In the genomic region with DNA sequence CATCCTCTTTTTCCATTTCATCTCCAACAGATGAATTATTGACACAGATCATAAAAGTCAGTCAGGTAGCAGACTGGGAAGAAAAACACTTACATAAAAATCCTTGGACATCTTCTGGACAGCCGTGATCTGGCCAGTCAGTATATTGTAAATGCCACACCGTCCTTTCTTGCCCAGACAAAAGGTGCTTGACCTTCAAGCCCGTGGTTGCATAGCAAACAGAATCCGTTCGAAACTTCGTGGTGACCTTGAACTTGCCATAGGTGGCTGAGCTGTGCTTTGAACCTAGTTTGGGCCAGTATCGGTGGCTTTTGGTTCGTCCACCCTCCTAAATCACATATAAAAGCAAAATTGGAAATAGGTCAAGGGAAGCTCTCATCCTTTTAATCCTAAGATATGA, we compare ENCODE assay signal across 22 cellular contexts.
A peak's percentile ranks its signal among the peaks of the same experiment; 100 is the strongest.
DNase-seq lines count a peak whose midpoint lies in the region; ATAC-seq, FAIRE-seq and TF ChIP-seq lines count a peak whose summit lies in the region.
"Had no signal": no experiment of that assay in that cellular context is flagged by ENCODE, and none has a peak within 500 bp of the region (broad histone marks: within the 10 kb centered on the region; RNA-seq: fewer than 3 reads in every experiment).

No MANE protein-coding gene starts in this region.

- no peaks in the 10 kb centered on the region for H3K27me3 Mint-ChIP-seq in mesothelial cell of epicardium (ENCODE audit: low read depth)

- H3K27me3 ChIP-seq in HepG2 (ENCODE audit: control insufficient read depth in 1 of 2, insufficient read depth in 2 of 2, low read length in 2 of 2) (no peaks in the 10 kb centered on the region), right lobe of liver (no peaks in the 10 kb centered on the region), trophoblast cell (ENCODE audit: insufficient read depth, low read length) (no peaks in the 10 kb centered on the region), gastrocnemius medialis (no peaks in the 10 kb centered on the region)
- H3K27me3 ChIP-seq: BLaER1 treated with 17β-estradiol and CSF1 and Interleukin-3, amounts not matched to agents 10 nM and 100 nM had no signal

- H3K18ac ChIP-seq in trophoblast cell (ENCODE audit: low read length) = no peak overlapping the region

- H3K4me3 ChIP-seq in HepG2 (replicated peaks in 1 of 3; ENCODE audit: insufficient read depth in 1 of 3, low read depth in 2 of 3, low read length in 3 of 3) (no peak overlapping the region), right lobe of liver (no peak overlapping the region), trophoblast cell (ENCODE audit: low read depth, low read length) (no peak overlapping the region), gastrocnemius medialis (no peak overlapping the region)
- H3K4me3 ChIP-seq: A549; BLaER1 treated with 17β-estradiol and CSF1 and Interleukin-3, amounts not matched to agents 10 nM and 100 nM had no signal

- DNase-seq in HepG2 (ENCODE audit: low spot score) = peak; percentile 19
- no peak for DNase-seq in right lobe of liver
- no peak for DNase-seq in mesothelial cell of epicardium (ENCODE audit: low spot score in 2 of 2, unreplicated experiment in 2 of 2)
- DNase-seq in trophoblast cell = no peak
- no peak for DNase-seq in gastrocnemius medialis
- DNase-seq: AML-193; CD4-positive, alpha-beta T cell; CD8-positive, alpha-beta T cell; DMS 273 treated with DMSO at 0.1 percent for 48 hours; DMS153; DMS53; DMS79; DND-41; EL; GF-D8 had no signal

- H3K9me3 ChIP-seq in HepG2 (ENCODE audit: low read length) (no peaks in the 10 kb centered on the region), right lobe of liver (no peaks in the 10 kb centered on the region), trophoblast cell (ENCODE audit: insufficient read depth, low read depth, low read length) (no peaks in the 10 kb centered on the region), gastrocnemius medialis (no peaks in the 10 kb centered on the region)
- H3K9me3 ChIP-seq: A549; BLaER1 treated with 17β-estradiol and CSF1 and Interleukin-3, amounts not matched to agents 10 nM and 100 nM had no signal

- H3K27ac Mint-ChIP-seq in mesothelial cell of epicardium = peak overlapping the region; percentile 77
- H3K27ac Mint-ChIP-seq: B cell; CD4-positive, alpha-beta T cell; CD8-positive, alpha-beta T cell had no signal

- intact Hi-C loops in HepG2 (cut with micrococcal nuclease; ENCODE audit: unreplicated experiment) = no loop called here
- intact Hi-C loops in right lobe of liver (cut with DNase I) = no loop called here
- intact Hi-C loops in gastrocnemius medialis (cut with DNase I; ENCODE audit: low total_unique reads) = no loop called here

- no peak overlapping the region for H3K9ac ChIP-seq in HepG2 (ENCODE audit: insufficient read depth, low read depth, low read length)
- no peak overlapping the region for H3K9ac ChIP-seq in trophoblast cell (ENCODE audit: low read length)
- H3K9ac ChIP-seq: BLaER1 treated with 17β-estradiol and CSF1 and Interleukin-3, amounts not matched to agents 10 nM and 100 nM had no signal

- TF ChIP-seq POLR2A in HepG2 (IDR thresholded peaks at IDR 0.05; ENCODE audit: insufficient read depth in 1 of 2, low read depth in 2 of 2, low read length in 2 of 2) (no peak), right lobe of liver (IDR thresholded peaks at IDR 0.05) (no peak), gastrocnemius medialis (IDR thresholded peaks at IDR 0.05) (no peak)

- BruUV-seq in HepG2 (replicated peaks; lab: Mats Ljungman, UMichigan) = no TSS peak

- TF ChIP-seq CTCF in HepG2 (CRISPR knock-in tag; IDR thresholded peaks at IDR 0.05) (no peak), right lobe of liver (IDR thresholded peaks at IDR 0.05) (no peak), mesothelial cell of epicardium (IDR thresholded peaks at IDR 0.05; ENCODE audit: unreplicated experiment) (no peak), gastrocnemius medialis (IDR thresholded peaks at IDR 0.05 in 4 of 5, conservative IDR thresholded peaks at IDR 0.05 in 1 of 5) (no peak)

- POLR2A ChIA-PET in HepG2 (lab: Yijun Ruan, JAX) = no interaction called here

- no peak overlapping the region for H4K12ac ChIP-seq in trophoblast cell (ENCODE audit: low read depth, low read length)

- H3K4ac ChIP-seq in trophoblast cell (ENCODE audit: low read depth, low read length) = no peak overlapping the region

- H3K4me2 ChIP-seq in HepG2 (ENCODE audit: low read depth, low read length) (no peak overlapping the region), trophoblast cell (ENCODE audit: low read length) (no peak overlapping the region)
- H3K4me2 ChIP-seq: A549; BLaER1 treated with 17β-estradiol and CSF1 and Interleukin-3, amounts not matched to agents 10 nM and 100 nM had no signal

- no peaks in the 10 kb centered on the region for H3K79me1 ChIP-seq in trophoblast cell (ENCODE audit: low read length)

- H4K91ac ChIP-seq in trophoblast cell (ENCODE audit: low read depth, low read length) = no peak overlapping the region

- no peak overlapping the region for H3K4me3 Mint-ChIP-seq in mesothelial cell of epicardium
- H3K4me3 Mint-ChIP-seq: B cell; CD4-positive, alpha-beta T cell; CD8-positive, alpha-beta T cell had no signal

- peak overlapping the region; percentile 17 for H2BK120ac ChIP-seq in trophoblast cell (ENCODE audit: insufficient read depth, low read length, poor library complexity)

- CTCF ChIA-PET in HepG2 (lab: Yijun Ruan, JAX; ENCODE audit: low intra/inter-chr PET ratio, low total read pairs) = no interaction called here

- peaks cover 41% of the 10 kb centered on the region for H3K36me3 Mint-ChIP-seq in mesothelial cell of epicardium
- H3K36me3 Mint-ChIP-seq: CD8-positive, alpha-beta T cell had no signal

- H3K4me1 Mint-ChIP-seq in mesothelial cell of epicardium = peaks cover 44% of the 10 kb centered on the region
- H3K4me1 Mint-ChIP-seq: B cell had no signal

- H2BK12ac ChIP-seq in trophoblast cell (ENCODE audit: low read length) = no peak overlapping the region

- no peak overlapping the region for H3K14ac ChIP-seq in trophoblast cell (ENCODE audit: low read length)

- H3K79me2 ChIP-seq in HepG2 (ENCODE audit: insufficient read depth, low read length) = no peaks in the 10 kb centered on the region
- H3K79me2 ChIP-seq in trophoblast cell (ENCODE audit: control insufficient read depth, insufficient read depth, low read length, poor library complexity) = peaks cover 2% of the 10 kb centered on the region

- H2AFZ ChIP-seq in HepG2 (ENCODE audit: low read length) (no peak overlapping the region), trophoblast cell (ENCODE audit: insufficient read depth, low read length, poor library complexity) (no peak overlapping the region)

- peak; percentile 55; the same call in 2 of the 3 replicates for ATAC-seq in HepG2
- ATAC-seq in right lobe of liver = no peak
- ATAC-seq in HG02981 (IDR thresholded peaks at IDR 0.05; ENCODE audit: unreplicated experiment) = no peak
- ATAC-seq in gastrocnemius medialis = no peak
- ATAC-seq: A549; CD8-positive, alpha-beta T cell had no signal

- no peak overlapping the region for H4K8ac ChIP-seq in trophoblast cell (ENCODE audit: low read depth, low read length)

- H3K4me1 ChIP-seq in HepG2 (ENCODE audit: insufficient read depth, low read length) (peaks cover 13% of the 10 kb centered on the region), right lobe of liver (no peaks in the 10 kb centered on the region), trophoblast cell (ENCODE audit: control insufficient read depth in 1 of 2, insufficient read depth in 2 of 2, low read length in 2 of 2) (peaks cover 0 to 2% of the 10 kb centered on the region in 2 experiments), gastrocnemius medialis (peaks cover 26 to 29% of the 10 kb centered on the region in 2 donors)
- H3K4me1 ChIP-seq: A549; BLaER1 treated with 17β-estradiol and CSF1 and Interleukin-3, amounts not matched to agents 10 nM and 100 nM had no signal

- WGBS in HepG2 (ENCODE audit: low lambda C conversion rate) = 20% methylated on average over 8 of the region's 8 CpGs
- WGBS in right lobe of liver (ENCODE audit: insufficient coverage, low coverage, low lambda C conversion rate, missing lambda C conversion rate) = 33% methylated on average over 8 of the region's 8 CpGs
- whole genome bisulfite sequencing in trophoblast cell (ENCODE audit: extremely low coverage, insufficient coverage, insufficient read length) = no CpG with 5 or more reads among the region's 8 CpGs

- no peaks in the 10 kb centered on the region for H4K20me1 ChIP-seq in HepG2 (ENCODE audit: insufficient read depth, low read length)
- H4K20me1 ChIP-seq: BLaER1 treated with 17β-estradiol and CSF1 and Interleukin-3, amounts not matched to agents 10 nM and 100 nM had no signal

- TF ChIP-seq EP300 in HepG2 (IDR thresholded peaks at IDR 0.05; ENCODE audit: low read depth in 2 of 2, low read length in 2 of 2) (no peak), HepG2 (CRISPR knock-in tag; IDR thresholded peaks at IDR 0.05; ENCODE audit: borderline replicate concordance) (no peak)

- FAIRE-seq in HepG2 (lab: Jason Lieb, UNC) = no peak
- FAIRE-seq: A549, GM12891 had no signal

- peaks cover 2 to 3% of the 10 kb centered on the region in 2 experiments; a peak in 3 of 5 replicates for H3K36me3 ChIP-seq in HepG2 (replicated peaks in 1 of 2; ENCODE audit: control insufficient read depth in 1 of 2, insufficient read depth in 2 of 2, low read length in 2 of 2)
- no peaks in the 10 kb centered on the region for H3K36me3 ChIP-seq in right lobe of liver
- H3K36me3 ChIP-seq in trophoblast cell (ENCODE audit: control insufficient read depth in 1 of 2, insufficient read depth in 2 of 2, low read length in 2 of 2) = peaks cover 35 to 43% of the 10 kb centered on the region in 2 experiments
- H3K36me3 ChIP-seq in gastrocnemius medialis = peaks cover 0 to 34% of the 10 kb centered on the region in 2 donors
- H3K36me3 ChIP-seq: BLaER1 treated with 17β-estradiol and CSF1 and Interleukin-3, amounts not matched to agents 10 nM and 100 nM had no signal

- no peak for TF ChIP-seq RAD21 in HepG2 (CRISPR knock-in tag; IDR thresholded peaks at IDR 0.05)

- no peaks in the 10 kb centered on the region for H3K9me3 Mint-ChIP-seq in mesothelial cell of epicardium
- H3K9me3 Mint-ChIP-seq: CD4-positive, alpha-beta T cell; CD8-positive, alpha-beta T cell had no signal

- H2AK5ac ChIP-seq in trophoblast cell (ENCODE audit: low read length) = no peak overlapping the region

- H3K27ac ChIP-seq in HepG2 (ENCODE audit: extremely low read length, insufficient read depth, low read length) (no peak overlapping the region), right lobe of liver (no peak overlapping the region), trophoblast cell (ENCODE audit: low read depth, low read length) (no peak overlapping the region), gastrocnemius medialis (no peak overlapping the region)
- H3K27ac ChIP-seq: 22Rv1; A549; BLaER1 treated with 17β-estradiol and CSF1 and Interleukin-3, amounts not matched to agents 10 nM and 100 nM; C4-2B had no signal

- no peak overlapping the region for H2BK5ac ChIP-seq in trophoblast cell (ENCODE audit: low read depth, low read length, poor library complexity)

- H3K23ac ChIP-seq in trophoblast cell (ENCODE audit: low read length) = no peak overlapping the region

- in situ Hi-C loops in HepG2 (cut with HindIII; ENCODE audit: extremely low pct_ligation_motif_present, low pct_unique_long_range_greater_than_20kb) = no loop called here
- in situ Hi-C loops in gastrocnemius medialis (cut with MboI; ENCODE audit: low sequenced_read_pairs in 4 of 4) = no loop called here

TF ChIP-seq in HepG2, 621 proteins besides CTCF, POLR2A, EP300 and RAD21 (continues in another document):
- TF ChIP-seq HOXD1 (CRISPR knock-in tag; IDR thresholded peaks at IDR 0.05) = no peak
- TF ChIP-seq ZFP90 (CRISPR knock-in tag; IDR thresholded peaks at IDR 0.05; ENCODE audit: borderline replicate concordance) = no peak
